In the genomic region with DNA sequence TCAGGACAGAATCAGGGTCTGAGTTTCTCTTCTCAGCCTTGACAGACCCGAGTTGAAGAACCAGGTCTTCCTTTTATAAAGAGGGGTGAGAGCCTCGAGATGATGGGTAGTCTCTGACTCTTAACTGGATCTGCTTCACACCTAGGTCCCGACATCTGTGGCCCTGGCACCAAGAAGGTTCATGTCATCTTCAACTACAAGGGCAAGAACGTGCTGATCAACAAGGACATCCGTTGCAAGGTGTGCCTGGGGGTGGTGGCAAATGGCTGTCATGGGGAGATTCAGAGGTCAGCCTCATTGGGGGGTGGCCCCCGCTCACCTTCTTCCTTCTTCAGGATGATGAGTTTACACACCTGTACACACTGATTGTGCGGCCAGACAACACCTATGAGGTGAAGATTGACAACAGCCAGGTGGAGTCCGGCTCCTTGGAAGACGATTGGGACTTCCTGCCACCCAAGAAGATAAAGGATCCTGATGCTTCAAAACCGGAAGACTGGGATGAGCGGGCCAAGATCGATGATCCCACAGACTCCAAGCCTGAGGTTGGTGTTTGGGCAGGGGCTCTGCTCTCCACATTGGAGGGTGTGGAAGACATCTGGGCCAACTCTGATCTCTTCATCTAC, we compare ENCODE assay signal across 1 cellular context.
TF ChIP-seq lines count a peak whose summit lies in the region.

No MANE protein-coding gene starts in this region.

TF ChIP-seq in IMR-90, 13 proteins besides CTCF, POLR2A, EP300 and RAD21 (continued from another document):
- TF ChIP-seq, protein P1, sequence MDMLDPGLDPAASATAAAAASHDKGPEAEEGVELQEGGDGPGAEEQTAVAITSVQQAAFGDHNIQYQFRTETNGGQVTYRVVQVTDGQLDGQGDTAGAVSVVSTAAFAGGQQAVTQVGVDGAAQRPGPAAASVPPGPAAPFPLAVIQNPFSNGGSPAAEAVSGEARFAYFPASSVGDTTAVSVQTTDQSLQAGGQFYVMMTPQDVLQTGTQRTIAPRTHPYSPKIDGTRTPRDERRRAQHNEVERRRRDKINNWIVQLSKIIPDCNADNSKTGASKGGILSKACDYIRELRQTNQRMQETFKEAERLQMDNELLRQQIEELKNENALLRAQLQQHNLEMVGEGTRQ (IDR thresholded peaks at IDR 0.05; ENCODE audit: low read depth, low read length) = no peak
- TF ChIP-seq MAZ (IDR thresholded peaks at IDR 0.05; ENCODE audit: borderline replicate concordance, low read depth, low read length) (no peak), CEBPB (IDR thresholded peaks at IDR 0.05; ENCODE audit: low read depth, low read length) (no peak), BHLHE40 (IDR thresholded peaks at IDR 0.05; ENCODE audit: low read depth, low read length) (no peak), NFE2L2 (IDR thresholded peaks at IDR 0.05; ENCODE audit: low read depth, low read length) (no peak), MXI1 (IDR thresholded peaks at IDR 0.05; ENCODE audit: borderline replicate concordance, low read depth, low read length) (no peak), MAFK (IDR thresholded peaks at IDR 0.05; ENCODE audit: low read depth, low read length) (no peak)
